Comparison of ENCODE assay signal across 28 cellular contexts in the genomic region with DNA sequence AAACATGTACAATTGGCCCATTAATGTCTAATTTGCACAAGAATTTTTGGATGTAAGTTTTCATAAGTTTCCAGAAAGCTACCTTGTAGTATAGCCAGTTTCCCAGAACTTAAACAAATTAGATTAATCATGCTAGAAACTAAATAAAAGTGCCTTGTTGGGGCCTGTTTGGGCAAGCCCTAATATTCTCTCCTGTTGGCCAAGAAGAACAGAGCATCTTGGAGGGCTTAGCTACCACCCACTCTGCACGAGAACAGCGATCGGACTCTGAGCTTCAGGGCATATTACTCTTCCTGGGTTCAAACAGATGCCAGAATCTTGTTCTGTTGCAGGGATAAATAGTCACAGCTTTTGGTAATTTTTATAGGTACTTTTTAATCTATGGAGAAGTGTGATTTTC.
"Had no signal": no experiment of that assay in that cellular context is flagged by ENCODE, and none has a peak within 500 bp of the region (broad histone marks: within the 10 kb centered on the region; RNA-seq: fewer than 3 reads in every experiment).

No MANE protein-coding gene starts in this region.

- H3K27me3 Mint-ChIP-seq: stimulated activated naive B cell treated with anti-CD40 and anti-IgM and Interleukin-4, amounts not matched to agents 10 μg/mL and 1 μg/mL and 100 μg/mL, for 72 hours had no signal

- H3K27ac ChIP-seq: left ventricle myocardium inferior, pancreas, prostate gland, stomach, testis, thyroid gland, upper lobe of right lung had no signal

- H3K36me3 Mint-ChIP-seq: immature natural killer cell; memory B cell; stimulated activated naive B cell treated with anti-CD40 and anti-IgM and Interleukin-4, amounts not matched to agents 10 μg/mL and 1 μg/mL and 100 μg/mL, for 72 hours had no signal

- H3K4me1 Mint-ChIP-seq: immature natural killer cell; memory B cell; naive thymus-derived CD8-positive, alpha-beta T cell; stimulated activated naive B cell treated with anti-CD40 and anti-IgM and Interleukin-4, amounts not matched to agents 10 μg/mL and 1 μg/mL and 100 μg/mL, for 72 hours had no signal

- H3K4me3 ChIP-seq: left ventricle myocardium inferior, lung, mucosa of descending colon, pancreas, prostate gland, skin epidermis, stomach, testis, thyroid gland, upper lobe of right lung had no signal

- H3K4me3 Mint-ChIP-seq: immature natural killer cell; memory B cell; naive thymus-derived CD8-positive, alpha-beta T cell; stimulated activated naive B cell treated with anti-CD40 and anti-IgM and Interleukin-4, amounts not matched to agents 10 μg/mL and 1 μg/mL and 100 μg/mL, for 72 hours had no signal

- FAIRE-seq: islet of Langerhans, pancreas, urothelium cell line had no signal

- H3K36me3 ChIP-seq: left ventricle myocardium inferior, pancreas, prostate gland, stomach, thyroid gland, upper lobe of right lung had no signal

- DNase-seq: hypothalamus; immature natural killer cell; left ventricle myocardium inferior; midbrain; mucosa of descending colon; naive thymus-derived CD8-positive, alpha-beta T cell; pancreas; posterior cingulate gyrus; retina; right cardiac atrium; stimulated activated CD4-positive, alpha-beta T cell treated with anti-CD3 and anti-CD28 coated beads, Interleukin-12 subunit alpha, Interleukin-12 subunit beta, amount 100 ng/mL, for 4 hours; stimulated activated CD4-positive, alpha-beta T cell treated with anti-CD3 and anti-CD28 coated beads, Interleukin-15, amount 100 ng/mL, for 24 hours; stimulated activated CD4-positive, alpha-beta T cell treated with anti-CD3 and anti-CD28 coated beads, Interleukin-2, amount 100 ng/mL, for 24 hours; stimulated activated CD4-positive, alpha-beta T cell treated with anti-CD3 and anti-CD28 coated beads, Interleukin-4, amount 100 ng/mL, for 1 hour; stimulated activated naive B cell treated with anti-CD40 and anti-IgM and Interleukin-4, amounts not matched to agents 10 μg/mL and 1 μg/mL and 100 μg/mL, for 72 hours; stimulated activated naive CD8-positive, alpha-beta T cell treated with anti-CD3 and anti-CD28 coated beads, Interleukin-15, Interleukin-2, amounts not matched to agents 100 U/mL and 50 U/mL, for 24 hours; stomach; testis; thyroid gland; trophoblast cell; upper lobe of right lung had no signal

- H3K4me1 ChIP-seq: left ventricle myocardium inferior, prostate gland, testis, thyroid gland, upper lobe of right lung had no signal

- H3K9me3 ChIP-seq: left ventricle myocardium inferior, mucosa of descending colon, pancreas, prostate gland, stomach, testis, thyroid gland, upper lobe of right lung had no signal

- H3K27ac Mint-ChIP-seq: immature natural killer cell; memory B cell; naive thymus-derived CD8-positive, alpha-beta T cell; stimulated activated naive B cell treated with anti-CD40 and anti-IgM and Interleukin-4, amounts not matched to agents 10 μg/mL and 1 μg/mL and 100 μg/mL, for 72 hours had no signal

- ATAC-seq: mucosa of descending colon; naive thymus-derived CD8-positive, alpha-beta T cell; pancreas; right cardiac atrium; sciatic nerve; stimulated activated naive B cell treated with anti-CD40 and anti-IgM and Interleukin-4, amounts not matched to agents 10 μg/mL and 1 μg/mL and 100 μg/mL, for 72 hours; stimulated activated naive CD8-positive, alpha-beta T cell treated with anti-CD3 and anti-CD28 coated beads, Interleukin-15, Interleukin-2, amounts not matched to agents 100 U/mL and 50 U/mL, for 24 hours; upper lobe of right lung had no signal

- H3K9me3 Mint-ChIP-seq: immature natural killer cell; memory B cell; naive thymus-derived CD8-positive, alpha-beta T cell; stimulated activated naive B cell treated with anti-CD40 and anti-IgM and Interleukin-4, amounts not matched to agents 10 μg/mL and 1 μg/mL and 100 μg/mL, for 72 hours had no signal

- H3K27me3 ChIP-seq: pancreas, stomach, testis, thyroid gland had no signal
